In genomic region chr18:11980555-11981382, GRCh38 we compare ENCODE assay signal across 1 cellular context.
TF ChIP-seq lines count a peak whose summit lies in the region.

No MANE protein-coding gene starts in this region.

TF ChIP-seq in HepG2, 621 proteins besides CTCF, POLR2A, EP300 and RAD21 (continued from another document and continues in another):
- TF ChIP-seq ZBTB33 (CRISPR knock-in tag; IDR thresholded peaks at IDR 0.05) (no peak; the same call in 1 of the 2 replicates), ISX (CRISPR knock-in tag; conservative IDR thresholded peaks at IDR 0.05) (0 out of 2 replicates have a peak, but pooled peaks have one; percentile 81), TMF1 (CRISPR knock-in tag; IDR thresholded peaks at IDR 0.05; ENCODE audit: low read depth) (peak; percentile 72; the same call in 1 of the 2 replicates), ZBTB21 (CRISPR knock-in tag; IDR thresholded peaks at IDR 0.05) (no peak), KMT2A (CRISPR knock-in tag; IDR thresholded peaks at IDR 0.05) (peak; percentile 85; the same call in 1 of the 2 replicates), ZNF747 (CRISPR knock-in tag; IDR thresholded peaks at IDR 0.05; ENCODE audit: borderline replicate concordance) (peak; percentile 87; the same call in 1 of the 2 replicates), ATM (IDR thresholded peaks at IDR 0.05; ENCODE audit: borderline replicate concordance) (no peak), SOX13 (IDR thresholded peaks at IDR 0.05) (no peak), SOX13 (CRISPR knock-in tag; conservative IDR thresholded peaks at IDR 0.05 in 1 of 2, IDR thresholded peaks at IDR 0.05 in 1 of 2) (peak in 1 of 2 experiments; percentile 66; a peak in 2 of 4 replicates), TOE1 (CRISPR knock-in tag; IDR thresholded peaks at IDR 0.05) (no peak), ZFP91 (CRISPR knock-in tag; IDR thresholded peaks at IDR 0.05; ENCODE audit: borderline replicate concordance) (peak; percentile 81; the same call in 1 of the 2 replicates), ZNF569 (CRISPR knock-in tag; IDR thresholded peaks at IDR 0.05; ENCODE audit: borderline replicate concordance) (no peak), GABPA (IDR thresholded peaks at IDR 0.05; ENCODE audit: low read depth, low read length) (no peak), GABPA (CRISPR knock-in tag; IDR thresholded peaks at IDR 0.05; ENCODE audit: low read depth) (no peak), ZNF768 (CRISPR knock-in tag; IDR thresholded peaks at IDR 0.05) (peak; percentile 70; the same call in 1 of the 2 replicates), PHF20 (CRISPR knock-in tag; IDR thresholded peaks at IDR 0.05) (peak; percentile 34; the same call in 1 of the 2 replicates), ZNF784 (CRISPR knock-in tag; IDR thresholded peaks at IDR 0.05; ENCODE audit: borderline replicate concordance) (peak; percentile 84), ZGPAT (CRISPR knock-in tag; IDR thresholded peaks at IDR 0.05) (peak; percentile 90), BORCS8-MEF2B (CRISPR knock-in tag; IDR thresholded peaks at IDR 0.05) (peak; percentile 83; the same call in 1 of the 2 replicates), ZNF564 (CRISPR knock-in tag; IDR thresholded peaks at IDR 0.05) (peak; percentile 87; the same call in 1 of the 2 replicates), SALL2 (CRISPR knock-in tag; IDR thresholded peaks at IDR 0.05) (peak; percentile 75; the same call in 1 of the 2 replicates), ZNF891 (CRISPR knock-in tag; IDR thresholded peaks at IDR 0.05) (peak; percentile 88), ZHX2 (IDR thresholded peaks at IDR 0.05; ENCODE audit: low read depth) (no peak), ZHX2 (CRISPR knock-in tag; IDR thresholded peaks at IDR 0.05; ENCODE audit: borderline replicate concordance) (no peak; the same call in 1 of the 2 replicates), FLYWCH1 (CRISPR knock-in tag; IDR thresholded peaks at IDR 0.05) (no peak), ZNF260 (CRISPR knock-in tag; IDR thresholded peaks at IDR 0.05; ENCODE audit: borderline replicate concordance, low read depth) (no peak), ISL2 (CRISPR knock-in tag; IDR thresholded peaks at IDR 0.05) (peak; percentile 66; the same call in 1 of the 2 replicates), CBX1 (IDR thresholded peaks at IDR 0.05; ENCODE audit: low read depth) (no peak), THAP11 (CRISPR knock-in tag; IDR thresholded peaks at IDR 0.05) (peak; percentile 62), ESRRA (CRISPR knock-in tag; IDR thresholded peaks at IDR 0.05; ENCODE audit: low read depth) (no peak; the same call in 1 of the 2 replicates), BCLAF1 (IDR thresholded peaks at IDR 0.05) (no peak), NRL (CRISPR knock-in tag; IDR thresholded peaks at IDR 0.05; ENCODE audit: borderline replicate concordance) (peak; percentile 84), HOXD1 (CRISPR knock-in tag; IDR thresholded peaks at IDR 0.05) (peak; percentile 73), ZNF224 (CRISPR knock-in tag; IDR thresholded peaks at IDR 0.05) (0 out of 2 replicates have a peak, but pooled peaks have one; percentile 3), JUN (CRISPR knock-in tag; IDR thresholded peaks at IDR 0.05) (0 out of 2 replicates have a peak, but pooled peaks have one; percentile 24), ZNF121 (CRISPR knock-in tag; IDR thresholded peaks at IDR 0.05) (no peak), PAF1 (CRISPR knock-in tag; IDR thresholded peaks at IDR 0.05) (no peak), MZF1 (CRISPR knock-in tag; IDR thresholded peaks at IDR 0.05; ENCODE audit: borderline replicate concordance) (no peak), TBL1XR1 (IDR thresholded peaks at IDR 0.05; ENCODE audit: borderline replicate concordance, low read length, partially characterized antibody) (no peak), ZBTB10 (CRISPR knock-in tag; IDR thresholded peaks at IDR 0.05; ENCODE audit: borderline replicate concordance) (peak; percentile 47; the same call in 1 of the 2 replicates), ZNF503 (CRISPR knock-in tag; IDR thresholded peaks at IDR 0.05) (no peak; the same call in 1 of the 2 replicates), REXO4 (CRISPR knock-in tag; IDR thresholded peaks at IDR 0.05; ENCODE audit: borderline replicate concordance) (no peak; the same call in 1 of the 2 replicates), RXRB (CRISPR knock-in tag; IDR thresholded peaks at IDR 0.05; ENCODE audit: borderline replicate concordance) (peak; percentile 49), ZFP37 (CRISPR knock-in tag; IDR thresholded peaks at IDR 0.05; ENCODE audit: borderline replicate concordance) (no peak), KLF16 (CRISPR knock-in tag; IDR thresholded peaks at IDR 0.05) (peak; percentile 67 to 90; a peak in 3 of 4 replicates)
